Comparison of ENCODE assay signal across 15 cellular contexts in genomic region chr1:186681806-186682205, GRCh38.
A peak's percentile ranks its signal among the peaks of the same experiment; 100 is the strongest.
DNase-seq lines count a peak whose midpoint lies in the region; ATAC-seq and TF ChIP-seq lines count a peak whose summit lies in the region.
"Had no signal": no experiment of that assay in that cellular context is flagged by ENCODE, and none has a peak within 500 bp of the region (broad histone marks: within the 10 kb centered on the region; RNA-seq: fewer than 3 reads in every experiment).

No MANE protein-coding gene starts in this region.

- DNase-seq in EH (ENCODE audit: low read depth) (peak; percentile 47), amniotic epithelial cell (ENCODE audit: low read depth) (peak; percentile 49), fibroblast of pulmonary artery (ENCODE audit: low read depth) (peak; percentile 62), skeletal muscle cell (ENCODE audit: low read depth) (no peak), GF-D8 (lab: John Stamatoyannopoulos, UW) (no peak), NCI-H345 treated with DMSO at 0.1 percent for 48 hours (lab: John Stamatoyannopoulos, UW; ENCODE audit: unreplicated experiment) (no peak)
- DNase-seq in activated T-cell treated with anti-CD3 and anti-CD28 coated beads, Interleukin-2, amount 50 U/mL, for 1 hour: no peak
- DNase-seq: activated naive CD8-positive, alpha-beta T cell treated with anti-CD3 and anti-CD28 coated beads, Interleukin-2, amount 50 U/mL, for 24 hours; cortex of kidney; NCI-H1092 treated with DMSO at 0.1 percent for 48 hours; NCI-H446 treated with DMSO at 0.1 percent for 48 hours; psoas muscle; SW 1271; trophoblast cell had no signal

- no peak for TF ChIP-seq CTCF in fibroblast of pulmonary artery (IDR thresholded peaks at IDR 0.05; ENCODE audit: low read length, missing control alignments)

- H3K4me3 ChIP-seq in fibroblast of pulmonary artery (replicated peaks; ENCODE audit: low read depth, low read length) (peak overlapping the region; percentile 82), skeletal muscle cell (ENCODE audit: low read depth, low read length) (peak overlapping the region; percentile 69)

- ATAC-seq in GM21737 (IDR thresholded peaks at IDR 0.05; ENCODE audit: unreplicated experiment): no peak
- ATAC-seq: activated naive CD8-positive, alpha-beta T cell treated with anti-CD3 and anti-CD28 coated beads, Interleukin-2, amount 50 U/mL, for 24 hours; psoas muscle had no signal

Comparison
In these comparisons a context has a peak if more than half of its experiments do, and no peak if none do; other contexts are left out.
1. DNase-seq: peak in EH (single experiment), amniotic epithelial cell (single experiment) and fibroblast of pulmonary artery (single experiment); none in skeletal muscle cell (single experiment), activated T-cell treated with anti-CD3 and anti-CD28 coated beads, Interleukin-2, amount 50 U/mL, for 1 hour (single experiment), GF-D8 (single experiment) and NCI-H345 treated with DMSO at 0.1 percent for 48 hours (single experiment).